8 cellular contexts compared by ENCODE assay signal in genomic region chr16:83878838-83879237, GRCh38. TPM values are rescaled to one million over a fixed set of nuclear protein-coding genes. Genes with fewer than 3 reads are reported as not detected.
DNase-seq lines count a peak whose midpoint lies in the region; ATAC-seq, FAIRE-seq and TF ChIP-seq lines count a peak whose summit lies in the region.

No MANE protein-coding gene starts in this region.

- no peak overlapping the region for H3K27ac Mint-ChIP-seq in astrocyte (ENCODE audit: unreplicated experiment)

- intact Hi-C loops in right lobe of liver (cut with DNase I) = no loop called here

- peak in 1 of 4 donors; percentile 27 for ATAC-seq in right lobe of liver
- no peak for ATAC-seq in HG03139 (IDR thresholded peaks at IDR 0.05; ENCODE audit: unreplicated experiment)
- no peak for ATAC-seq in GM21390 (IDR thresholded peaks at IDR 0.05; ENCODE audit: unreplicated experiment)

- no peak overlapping the region for H2AFZ ChIP-seq in astrocyte (ENCODE audit: low read depth, low read length)

- H3K27me3 ChIP-seq in astrocyte (ENCODE audit: insufficient read depth, low read length) = peaks cover 8% of the 10 kb centered on the region
- no peaks in the 10 kb centered on the region for H3K27me3 ChIP-seq in right lobe of liver

- DNase-seq in AML-193 (lab: John Stamatoyannopoulos, UW) = peak; percentile 2 to 9
- peak; percentile 36 to 56 for DNase-seq in Kasumi-1 (lab: John Stamatoyannopoulos, UW)
- DNase-seq in astrocyte (ENCODE audit: low read depth) = peak; percentile 32
- no peak for DNase-seq in right lobe of liver
- no peak for DNase-seq in OCI-M2 (lab: John Stamatoyannopoulos, UW; ENCODE audit: unreplicated experiment)
- no peak for DNase-seq in UCSD-AML1 (lab: John Stamatoyannopoulos, UW; ENCODE audit: unreplicated experiment)

- H3K4me1 ChIP-seq in astrocyte (ENCODE audit: insufficient read depth, low read length) (no peaks in the 10 kb centered on the region), right lobe of liver (no peaks in the 10 kb centered on the region)

- TF ChIP-seq CTCF in astrocyte (IDR thresholded peaks at IDR 0.05; ENCODE audit: insufficient read depth, low read depth, low read length) (peak; percentile 57), right lobe of liver (IDR thresholded peaks at IDR 0.05) (peak; percentile 25 to 48 (median 42))

- H3K9me3 ChIP-seq in astrocyte (ENCODE audit: insufficient read depth, low read depth, low read length) (no peaks in the 10 kb centered on the region), right lobe of liver (no peaks in the 10 kb centered on the region)

- no peak overlapping the region for H3K27ac ChIP-seq in astrocyte (ENCODE audit: low read depth, low read length)
- no peak overlapping the region for H3K27ac ChIP-seq in right lobe of liver

- H4K20me1 ChIP-seq in astrocyte (ENCODE audit: insufficient read depth, low read length) = no peaks in the 10 kb centered on the region

- FAIRE-seq in astrocyte (lab: Jason Lieb, UNC) = no peak

- TF ChIP-seq POLR2A in right lobe of liver (IDR thresholded peaks at IDR 0.05) = no peak

- H3K36me3 ChIP-seq in astrocyte (ENCODE audit: insufficient read depth, low read length) (no peaks in the 10 kb centered on the region), right lobe of liver (no peaks in the 10 kb centered on the region)

- H3K4me2 ChIP-seq in astrocyte (ENCODE audit: low read length) = no peak overlapping the region

- H3K9ac ChIP-seq in astrocyte (ENCODE audit: low read length) = no peak overlapping the region

- H3K36me3 Mint-ChIP-seq in astrocyte (ENCODE audit: low read depth, unreplicated experiment) = no peaks in the 10 kb centered on the region

- H3K4me3 ChIP-seq in astrocyte (ENCODE audit: insufficient read depth, low read depth, low read length) (no peak overlapping the region), right lobe of liver (no peak overlapping the region)

- H3K27me3 Mint-ChIP-seq in astrocyte (ENCODE audit: low read depth, unreplicated experiment) = peaks cover 18% of the 10 kb centered on the region

- H3K79me2 ChIP-seq in astrocyte (ENCODE audit: insufficient read depth, low read length) = no peaks in the 10 kb centered on the region

- peaks cover 5% of the 10 kb centered on the region for H3K9me3 Mint-ChIP-seq in astrocyte (ENCODE audit: unreplicated experiment)

- no peak overlapping the region for H3K4me3 Mint-ChIP-seq in astrocyte (ENCODE audit: unreplicated experiment)

- 13% methylated on average over 6 of the region's 6 CpGs for WGBS in right lobe of liver (ENCODE audit: insufficient coverage, low coverage, low lambda C conversion rate, missing lambda C conversion rate)

- no peaks in the 10 kb centered on the region for H3K4me1 Mint-ChIP-seq in astrocyte (ENCODE audit: low read depth, unreplicated experiment)

RNA-seq across cellular contexts. Expression of gene MLYCD, which starts 20.1 kb away (rescaled TPM):
- total RNA-seq in astrocyte (2.7 and 2.8 TPM in 2 replicates), right lobe of liver (10 to 100 TPM in 5 of 6 experiments, 1 to 10 TPM in 1; 6.6 to 15.6 (median 11.3) TPM)

Comparison
In these comparisons a context has a peak if more than half of its experiments do, and no peak if none do; other contexts are left out.
1. DNase-seq: peak in AML-193 (2 of 2), Kasumi-1 (2 of 2) and astrocyte (single experiment); none in right lobe of liver (0 of 3), OCI-M2 (single experiment) and UCSD-AML1 (single experiment).